9 cellular contexts compared by ENCODE assay signal in genomic region chr1:200891774-200892157, GRCh38. TPM values are rescaled to one million over a fixed set of nuclear protein-coding genes. Genes with fewer than 3 reads are reported as not detected.
A peak's percentile ranks its signal among the peaks of the same experiment; 100 is the strongest.
DNase-seq lines count a peak whose midpoint lies in the region; ATAC-seq and TF ChIP-seq lines count a peak whose summit lies in the region.
"Had no signal": no experiment of that assay in that cellular context is flagged by ENCODE, and none has a peak within 500 bp of the region (broad histone marks: within the 10 kb centered on the region; RNA-seq: fewer than 3 reads in every experiment).

No MANE protein-coding gene starts in this region.

- no peaks in the 10 kb centered on the region for H3K36me3 ChIP-seq in kidney epithelial cell (ENCODE audit: control insufficient read depth, insufficient read depth, low read length)

- no peak for TF ChIP-seq POLR2A in GM18505 (IDR thresholded peaks at IDR 0.05; ENCODE audit: borderline replicate concordance, extremely low read depth, insufficient read depth, insufficient read length)

- H3K4me3 ChIP-seq in kidney epithelial cell (ENCODE audit: low read depth, low read length): peak overlapping the region; percentile 77

- ATAC-seq in activated T-cell treated with anti-CD3 and anti-CD28 coated beads, Interleukin-2, amount 50 U/mL, for 72 hours (replicated peaks in 1 of 2): no peak
- no peak for ATAC-seq in stimulated activated naive B cell treated with anti-CD40 and anti-IgM and Interleukin-4, amounts not matched to agents 10 μg/mL and 1 μg/mL and 100 μg/mL, for 72 hours (replicated peaks)
- ATAC-seq in GM18505 (IDR thresholded peaks at IDR 0.05; ENCODE audit: unreplicated experiment): no peak

- peak overlapping the region; percentile 24 to 27 for H3K4me3 Mint-ChIP-seq in activated T-cell treated with anti-CD3 and anti-CD28 coated beads, Interleukin-2, amount 50 U/mL, for 72 hours
- H3K4me3 Mint-ChIP-seq in stimulated activated naive B cell treated with anti-CD40 and anti-IgM and Interleukin-4, amounts not matched to agents 10 μg/mL and 1 μg/mL and 100 μg/mL, for 72 hours: peak overlapping the region; percentile 10 to 81

- H3K27ac Mint-ChIP-seq in activated T-cell treated with anti-CD3 and anti-CD28 coated beads, Interleukin-2, amount 50 U/mL, for 72 hours: no peak overlapping the region
- no peak overlapping the region for H3K27ac Mint-ChIP-seq in stimulated activated naive B cell treated with anti-CD40 and anti-IgM and Interleukin-4, amounts not matched to agents 10 μg/mL and 1 μg/mL and 100 μg/mL, for 72 hours

- TF ChIP-seq CTCF in kidney epithelial cell (IDR thresholded peaks at IDR 0.05; ENCODE audit: insufficient read depth, low read length, poor library complexity, severe bottlenecking): no peak

- peaks cover 47% of the 10 kb centered on the region for H3K4me1 Mint-ChIP-seq in activated T-cell treated with anti-CD3 and anti-CD28 coated beads, Interleukin-2, amount 50 U/mL, for 72 hours (ENCODE audit: low read depth)
- peaks cover 42 to 66% of the 10 kb centered on the region in 2 donors for H3K4me1 Mint-ChIP-seq in stimulated activated naive B cell treated with anti-CD40 and anti-IgM and Interleukin-4, amounts not matched to agents 10 μg/mL and 1 μg/mL and 100 μg/mL, for 72 hours

- H3K27me3 ChIP-seq in kidney epithelial cell (ENCODE audit: control insufficient read depth, insufficient read depth, low read length): no peaks in the 10 kb centered on the region

- no peaks in the 10 kb centered on the region for H3K9me3 Mint-ChIP-seq in activated T-cell treated with anti-CD3 and anti-CD28 coated beads, Interleukin-2, amount 50 U/mL, for 72 hours
- no peaks in the 10 kb centered on the region for H3K9me3 Mint-ChIP-seq in stimulated activated naive B cell treated with anti-CD40 and anti-IgM and Interleukin-4, amounts not matched to agents 10 μg/mL and 1 μg/mL and 100 μg/mL, for 72 hours

- peaks cover 84% of the 10 kb centered on the region for H3K27me3 Mint-ChIP-seq in activated T-cell treated with anti-CD3 and anti-CD28 coated beads, Interleukin-2, amount 50 U/mL, for 72 hours (ENCODE audit: low read depth)
- peaks cover 47 to 65% of the 10 kb centered on the region in 2 donors for H3K27me3 Mint-ChIP-seq in stimulated activated naive B cell treated with anti-CD40 and anti-IgM and Interleukin-4, amounts not matched to agents 10 μg/mL and 1 μg/mL and 100 μg/mL, for 72 hours

- no peaks in the 10 kb centered on the region for H3K36me3 Mint-ChIP-seq in activated T-cell treated with anti-CD3 and anti-CD28 coated beads, Interleukin-2, amount 50 U/mL, for 72 hours (ENCODE audit: insufficient read depth in 2 of 2)
- no peaks in the 10 kb centered on the region for H3K36me3 Mint-ChIP-seq in stimulated activated naive B cell treated with anti-CD40 and anti-IgM and Interleukin-4, amounts not matched to agents 10 μg/mL and 1 μg/mL and 100 μg/mL, for 72 hours

- DNase-seq in activated T-cell treated with anti-CD3 and anti-CD28 coated beads, Interleukin-2, amount 50 U/mL, for 72 hours: no peak
- no peak for DNase-seq in activated T-cell treated with anti-CD3 and anti-CD28 coated beads for 4 hours
- DNase-seq in astrocyte of the hippocampus (ENCODE audit: low read depth, low spot score): peak; percentile 35
- DNase-seq in kidney epithelial cell (ENCODE audit: low read depth): no peak
- no peak for DNase-seq in stimulated activated naive B cell treated with anti-CD40 and anti-IgM and Interleukin-4, amounts not matched to agents 10 μg/mL and 1 μg/mL and 100 μg/mL, for 72 hours
- no peak for DNase-seq in SHP77 (lab: John Stamatoyannopoulos, UW)
- no peak for DNase-seq in GM03348 (ENCODE audit: low spot score)
- DNase-seq: NCI-H1105 had no signal

RNA-seq across cellular contexts. Expression of gene INAVA, which starts 2.9 kb away (rescaled TPM):
- not detected for total RNA-seq in activated T-cell treated with anti-CD3 and anti-CD28 coated beads, Interleukin-2, amount 50 U/mL, for 72 hours
- total RNA-seq in kidney epithelial cell: 185 and 292 TPM in 2 replicates

RNA-seq across cellular contexts. Expression of gene GPR25, which starts 19.0 kb away (rescaled TPM):
- total RNA-seq in activated T-cell treated with anti-CD3 and anti-CD28 coated beads, Interleukin-2, amount 50 U/mL, for 72 hours: not detected
- total RNA-seq in kidney epithelial cell: not detected in 2 replicates

Comparison
In these comparisons a context has a peak if more than half of its experiments do, and no peak if none do; other contexts are left out.
1. RNA of gene INAVA, which starts 2.9 kb away (total RNA-seq): 185 to 292 TPM in kidney epithelial cell; not detected in activated T-cell treated with anti-CD3 and anti-CD28 coated beads, Interleukin-2, amount 50 U/mL, for 72 hours; every median in the first group is over 100 times any median in the second.